In genomic region chr5:137498301-137498735, GRCh38 we compare ENCODE assay signal across 7 cellular contexts.
DNase-seq lines count a peak whose midpoint lies in the region; ATAC-seq and TF ChIP-seq lines count a peak whose summit lies in the region.

No MANE protein-coding gene starts in this region.

- peaks cover 43% of the 10 kb centered on the region for H3K27me3 ChIP-seq in iPS-20b (ENCODE audit: insufficient read depth, low read length)
- peaks cover 7 to 10% of the 10 kb centered on the region in 2 donors for H3K27me3 ChIP-seq in stomach smooth muscle (ENCODE audit: control insufficient read depth in 1 of 2, insufficient read depth in 2 of 2, low read length in 2 of 2)

- H3K4me3 ChIP-seq in astrocyte of the spinal cord (ENCODE audit: low read depth, low read length) (peak overlapping the region; percentile 66), iPS-20b (ENCODE audit: low read length) (peak overlapping the region; percentile 77), stomach smooth muscle (ENCODE audit: low read length in 2 of 2) (peak overlapping the region; percentile 69 to 73)

- in situ Hi-C loops in astrocyte of the spinal cord (cut with HindIII; ENCODE audit: low sequenced_read_pairs), result no loop called here

- H3K9ac ChIP-seq in iPS-20b (ENCODE audit: low read depth, low read length) (no peak overlapping the region; the same call in 1 of the 2 replicates), stomach smooth muscle (ENCODE audit: low read length in 2 of 2) (peak overlapping the region in 1 of 2 donors; percentile 59)

- no peak for DNase-seq in astrocyte of the spinal cord (ENCODE audit: low read depth, low spot score)
- DNase-seq in DMS79 treated with DMSO at 0.1 percent for 48 hours (lab: John Stamatoyannopoulos, UW), result no peak
- no peak for DNase-seq in stimulated activated CD4-positive, alpha-beta T cell treated with anti-CD3 and anti-CD28 coated beads, Interleukin-2, amount 100 ng/mL, for 48 hours
- DNase-seq in medulla oblongata (ENCODE audit: extremely low spot score), result no peak

- no peak for TF ChIP-seq CTCF in astrocyte of the spinal cord (IDR thresholded peaks at IDR 0.05; ENCODE audit: low read depth, low read length)

- H3K27ac ChIP-seq in iPS-20b (ENCODE audit: low read length) (no peak overlapping the region), stomach smooth muscle (ENCODE audit: low read length) (no peak overlapping the region)

- H3K9me3 ChIP-seq in iPS-20b (ENCODE audit: insufficient read depth, low read depth, low read length) (no peaks in the 10 kb centered on the region), stomach smooth muscle (ENCODE audit: control insufficient read depth in 2 of 2, low read length in 2 of 2) (no peaks in the 10 kb centered on the region)

- H3K36me3 ChIP-seq in iPS-20b (ENCODE audit: insufficient read depth, low read depth, low read length) (no peaks in the 10 kb centered on the region), stomach smooth muscle (ENCODE audit: control insufficient read depth in 2 of 2, insufficient read depth in 2 of 2, low read length in 2 of 2) (no peaks in the 10 kb centered on the region)

- no peaks in the 10 kb centered on the region for H3K4me1 ChIP-seq in iPS-20b (ENCODE audit: insufficient read depth, low read length)
- H3K4me1 ChIP-seq in stomach smooth muscle (ENCODE audit: control insufficient read depth, insufficient read depth, low read length), result peaks cover 15% of the 10 kb centered on the region

- ATAC-seq in HG02852 (IDR thresholded peaks at IDR 0.05; ENCODE audit: unreplicated experiment), result peak; percentile 10
